ENCODE assay signal across 11 cellular contexts in genomic region chr7:142833174-142834027, GRCh38. TPM values are rescaled to one million over a fixed set of nuclear protein-coding genes. Genes with fewer than 3 reads are reported as not detected.
DNase-seq lines count a peak whose midpoint lies in the region; ATAC-seq and TF ChIP-seq lines count a peak whose summit lies in the region.
"Had no signal": no experiment of that assay in that cellular context is flagged by ENCODE, and none has a peak within 500 bp of the region (broad histone marks: within the 10 kb centered on the region; RNA-seq: fewer than 3 reads in every experiment).

No MANE protein-coding gene starts in this region.

- DNase-seq in foreskin keratinocyte = no peak
- no peak for DNase-seq in NCI-H1417 (lab: John Stamatoyannopoulos, UW)
- DNase-seq in NCI-H2227 treated with DMSO at 0.1 percent for 48 hours (lab: John Stamatoyannopoulos, UW) = no peak
- DNase-seq in NCI-H1436 treated with DMSO at 0.1 percent for 48 hours (lab: John Stamatoyannopoulos, UW) = no peak
- DNase-seq in kidney glomerular epithelial cell (lab: John Stamatoyannopoulos, UW) = no peak
- DNase-seq: activated CD8-positive, alpha-beta memory T cell treated with anti-CD3 and anti-CD28 coated beads for 24 hours; EL; hippocampal formation had no signal

- no peaks in the 10 kb centered on the region for H3K36me3 ChIP-seq in KOPT-K1 (ENCODE audit: insufficient read depth, low read length)

- no peaks in the 10 kb centered on the region for H3K4me1 ChIP-seq in foreskin keratinocyte

- TF ChIP-seq CTCF in foreskin keratinocyte (conservative IDR thresholded peaks at IDR 0.05) = no peak

- H3K27ac ChIP-seq in KOPT-K1 (ENCODE audit: low read depth, low read length, poor library complexity, severe bottlenecking) (peak overlapping the region; percentile 71), foreskin keratinocyte (no peak overlapping the region)

- ATAC-seq in GM19025 (IDR thresholded peaks at IDR 0.05; ENCODE audit: low read depth, unreplicated experiment) (peak; percentile 70), HG02759 (IDR thresholded peaks at IDR 0.05; ENCODE audit: unreplicated experiment) (peak; percentile 70), foreskin keratinocyte (peak; percentile 76)

- H3K9me3 ChIP-seq in KOPT-K1 (ENCODE audit: insufficient read depth, low read length, poor library complexity, severe bottlenecking) = no peaks in the 10 kb centered on the region

- no peaks in the 10 kb centered on the region for H3K27me3 ChIP-seq in foreskin keratinocyte

RNA-seq across cellular contexts. Expression of gene EPHB6, which starts 21.5 kb away (rescaled TPM):
- 0.78 and 1.6 TPM in 2 replicates for total RNA-seq in foreskin keratinocyte
- 0.87 and 1.5 TPM in 2 replicates for polyA plus RNA-seq in foreskin keratinocyte

RNA-seq across cellular contexts. Expression of gene TRPV6, which starts 52.1 kb away (rescaled TPM):
- 0.07 and 0.24 TPM in 2 replicates for total RNA-seq in foreskin keratinocyte
- polyA plus RNA-seq in foreskin keratinocyte = 0.09 and 0.17 TPM in 2 replicates
